Comparison of ENCODE assay signal across 20 cellular contexts in the genomic region with DNA sequence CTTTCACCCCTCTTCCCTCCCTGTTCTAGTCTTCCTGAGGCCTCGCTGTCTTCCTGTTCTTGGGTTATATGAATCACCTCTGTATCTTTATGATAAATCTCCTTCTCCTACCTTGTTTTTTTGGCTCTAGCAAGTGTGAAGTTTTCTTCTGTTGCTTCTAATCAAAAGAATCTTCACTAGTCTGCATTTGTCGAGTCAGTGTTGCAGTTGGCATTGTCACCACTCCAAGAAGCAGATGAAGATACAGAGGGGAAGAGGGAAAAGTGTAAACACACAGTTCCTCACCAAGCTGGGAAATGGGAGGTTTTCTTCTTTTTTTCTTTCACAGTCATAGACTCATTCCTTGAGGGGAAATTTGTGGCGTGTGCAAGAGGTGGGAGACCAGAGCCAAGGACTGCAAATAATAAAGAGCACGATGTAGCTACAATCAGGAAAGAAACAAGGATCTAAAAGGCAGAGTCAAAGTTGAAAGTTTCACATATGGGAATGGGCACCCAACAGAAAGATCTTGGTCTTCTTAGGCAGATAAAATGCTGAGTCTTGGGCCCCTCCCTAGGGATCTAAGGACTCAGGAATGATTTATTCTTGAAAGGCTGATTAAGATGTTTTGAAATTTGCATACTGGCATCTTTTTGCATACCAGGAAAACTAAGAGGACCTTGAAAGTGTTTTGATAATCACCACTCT. TPM values are rescaled to one million over a fixed set of nuclear protein-coding genes. Genes with fewer than 3 reads are reported as not detected.
"Had no signal": no experiment of that assay in that cellular context is flagged by ENCODE, and none has a peak within 500 bp of the region (broad histone marks: within the 10 kb centered on the region; RNA-seq: fewer than 3 reads in every experiment).

No MANE protein-coding gene starts in this region.

- H3K4me3 Mint-ChIP-seq: activated naive CD8-positive, alpha-beta T cell; activated T-cell treated with anti-CD3 and anti-CD28 coated beads, Interleukin-2, amount 50 U/mL, for 72 hours; brain; endodermal cell; naive thymus-derived CD4-positive, alpha-beta T cell; stimulated activated naive B cell treated with anti-CD40 and anti-IgM and Interleukin-4, amounts not matched to agents 10 μg/mL and 1 μg/mL and 100 μg/mL, for 72 hours; T-helper 17 cell had no signal

- ATAC-seq: activated T-cell treated with anti-CD3 and anti-CD28 coated beads, Interleukin-2, amount 50 U/mL, for 72 hours; gastroesophageal sphincter; heart left ventricle; left lung; naive thymus-derived CD4-positive, alpha-beta T cell; stimulated activated naive B cell treated with anti-CD40 and anti-IgM and Interleukin-4, amounts not matched to agents 10 μg/mL and 1 μg/mL and 100 μg/mL, for 72 hours; T-helper 17 cell had no signal

- H3K36me3 Mint-ChIP-seq: activated naive CD8-positive, alpha-beta T cell; brain had no signal

- H3K27ac Mint-ChIP-seq: activated naive CD8-positive, alpha-beta T cell; activated T-cell treated with anti-CD3 and anti-CD28 coated beads, Interleukin-2, amount 50 U/mL, for 72 hours; endodermal cell; naive thymus-derived CD4-positive, alpha-beta T cell; stimulated activated naive B cell treated with anti-CD40 and anti-IgM and Interleukin-4, amounts not matched to agents 10 μg/mL and 1 μg/mL and 100 μg/mL, for 72 hours; T-helper 17 cell had no signal

- H3K36me3 ChIP-seq: colonic mucosa, gastroesophageal sphincter, heart left ventricle, left lung, sigmoid colon, thyroid gland, vagina had no signal

- H3K9me3 ChIP-seq: colonic mucosa, thyroid gland, vagina had no signal

- H3K27me3 ChIP-seq: colonic mucosa, gastroesophageal sphincter, heart left ventricle, left lung, sigmoid colon, thyroid gland, vagina had no signal

- H3K4me1 ChIP-seq: colonic mucosa, heart left ventricle, left lung, thyroid gland had no signal

- H3K27me3 Mint-ChIP-seq: T-helper 17 cell had no signal

- H3K27ac ChIP-seq: colonic mucosa, gastroesophageal sphincter, heart left ventricle, left lung, sigmoid colon, thyroid gland, vagina, VCaP had no signal

- H3K4me3 ChIP-seq: colonic mucosa, gastroesophageal sphincter, heart left ventricle, left lung, sigmoid colon, thyroid gland, vagina had no signal

- DNase-seq: activated CD4-positive, alpha-beta T cell treated with anti-CD3 and anti-CD28 coated beads, Interleukin-2, amount 50 U/mL, for 4 hours; activated CD4-positive, CD25-positive, alpha-beta regulatory T cell treated with anti-CD3 and anti-CD28 coated beads, Interleukin-2, amount 50 U/mL, for 72 hours; activated effector memory CD4-positive, alpha-beta T cell treated with anti-CD3 and anti-CD28 coated beads, Interleukin-2, amount 50 U/mL, for 16 hours; activated T-cell treated with anti-CD3 and anti-CD28 coated beads, Interleukin-2, amount 50 U/mL, for 72 hours; central memory CD4-positive, alpha-beta T cell; colonic mucosa; endodermal cell; heart left ventricle; left lung; naive thymus-derived CD4-positive, alpha-beta T cell; sigmoid colon; stimulated activated naive B cell treated with anti-CD40 and anti-IgM and Interleukin-4, amounts not matched to agents 10 μg/mL and 1 μg/mL and 100 μg/mL, for 72 hours; T-helper 17 cell; thyroid gland had no signal

- H3K4me1 Mint-ChIP-seq: brain; naive thymus-derived CD4-positive, alpha-beta T cell; stimulated activated naive B cell treated with anti-CD40 and anti-IgM and Interleukin-4, amounts not matched to agents 10 μg/mL and 1 μg/mL and 100 μg/mL, for 72 hours; T-helper 17 cell had no signal

RNA-seq across cellular contexts. Expression of a gene that starts 22.2 kb away (rescaled TPM):
- total RNA-seq: activated CD8-positive, alpha-beta memory T cell treated with anti-CD3 and anti-CD28 coated beads for 36 hours; activated T-cell treated with anti-CD3 and anti-CD28 coated beads, Interleukin-2, amount 50 U/mL, for 72 hours had no signal
- polyA plus RNA-seq: naive thymus-derived CD4-positive, alpha-beta T cell had no signal
